In the genomic region with DNA sequence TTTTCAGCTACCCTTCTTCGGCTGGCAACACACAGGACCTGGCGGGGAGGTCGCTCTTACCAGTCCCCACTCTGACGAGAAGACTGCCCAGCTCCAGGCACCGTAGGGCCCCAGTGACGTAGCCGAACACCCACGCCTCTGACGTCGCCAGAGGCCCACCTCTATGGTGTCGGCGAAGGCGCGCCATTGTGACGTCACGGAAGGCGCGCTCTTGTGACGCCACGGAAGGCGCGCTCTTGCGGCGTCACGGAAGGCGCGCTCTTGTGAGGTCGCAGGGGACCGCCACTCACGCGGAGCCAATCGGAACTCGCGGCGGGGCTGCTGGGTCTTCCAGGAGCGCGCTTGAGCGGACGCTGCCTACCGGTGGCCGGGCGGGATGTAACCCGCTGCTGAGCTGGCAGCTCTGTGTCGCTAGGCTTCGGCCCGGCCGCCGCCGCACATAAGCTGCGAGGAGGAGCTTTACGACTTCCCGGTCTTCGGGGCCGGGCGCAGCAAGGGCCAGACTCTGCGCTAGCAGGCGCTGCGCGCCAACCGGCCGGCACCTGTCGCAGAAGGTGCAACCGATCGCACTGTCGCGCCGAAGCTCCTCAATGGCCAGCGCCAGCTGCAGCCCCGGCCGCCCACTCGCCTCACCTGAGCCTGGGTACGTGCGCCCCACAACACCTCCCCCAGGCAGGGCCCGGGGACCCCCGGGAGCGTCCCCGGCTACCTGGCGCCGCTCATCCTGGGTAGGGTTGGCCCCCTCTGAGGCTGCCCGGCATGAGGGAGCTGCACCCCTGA, we compare ENCODE assay signal across 1 cellular context.
A peak's percentile ranks its signal among the peaks of the same experiment; 100 is the strongest.
TF ChIP-seq lines count a peak whose summit lies in the region.

No MANE protein-coding gene starts in this region.

TF ChIP-seq in neural cell, 6 proteins besides CTCF, POLR2A, EP300 and RAD21 (continued from another document):
- TF ChIP-seq, protein P1, sequence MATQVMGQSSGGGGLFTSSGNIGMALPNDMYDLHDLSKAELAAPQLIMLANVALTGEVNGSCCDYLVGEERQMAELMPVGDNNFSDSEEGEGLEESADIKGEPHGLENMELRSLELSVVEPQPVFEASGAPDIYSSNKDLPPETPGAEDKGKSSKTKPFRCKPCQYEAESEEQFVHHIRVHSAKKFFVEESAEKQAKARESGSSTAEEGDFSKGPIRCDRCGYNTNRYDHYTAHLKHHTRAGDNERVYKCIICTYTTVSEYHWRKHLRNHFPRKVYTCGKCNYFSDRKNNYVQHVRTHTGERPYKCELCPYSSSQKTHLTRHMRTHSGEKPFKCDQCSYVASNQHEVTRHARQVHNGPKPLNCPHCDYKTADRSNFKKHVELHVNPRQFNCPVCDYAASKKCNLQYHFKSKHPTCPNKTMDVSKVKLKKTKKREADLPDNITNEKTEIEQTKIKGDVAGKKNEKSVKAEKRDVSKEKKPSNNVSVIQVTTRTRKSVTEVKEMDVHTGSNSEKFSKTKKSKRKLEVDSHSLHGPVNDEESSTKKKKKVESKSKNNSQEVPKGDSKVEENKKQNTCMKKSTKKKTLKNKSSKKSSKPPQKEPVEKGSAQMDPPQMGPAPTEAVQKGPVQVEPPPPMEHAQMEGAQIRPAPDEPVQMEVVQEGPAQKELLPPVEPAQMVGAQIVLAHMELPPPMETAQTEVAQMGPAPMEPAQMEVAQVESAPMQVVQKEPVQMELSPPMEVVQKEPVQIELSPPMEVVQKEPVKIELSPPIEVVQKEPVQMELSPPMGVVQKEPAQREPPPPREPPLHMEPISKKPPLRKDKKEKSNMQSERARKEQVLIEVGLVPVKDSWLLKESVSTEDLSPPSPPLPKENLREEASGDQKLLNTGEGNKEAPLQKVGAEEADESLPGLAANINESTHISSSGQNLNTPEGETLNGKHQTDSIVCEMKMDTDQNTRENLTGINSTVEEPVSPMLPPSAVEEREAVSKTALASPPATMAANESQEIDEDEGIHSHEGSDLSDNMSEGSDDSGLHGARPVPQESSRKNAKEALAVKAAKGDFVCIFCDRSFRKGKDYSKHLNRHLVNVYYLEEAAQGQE (IDR thresholded peaks at IDR 0.05; ENCODE audit: borderline replicate concordance), result peak; percentile 70
- TF ChIP-seq TAF1 (IDR thresholded peaks at IDR 0.05; ENCODE audit: low read depth), result peak; percentile 55
